ENCODE assay signal across 1 cellular context in the genomic region with DNA sequence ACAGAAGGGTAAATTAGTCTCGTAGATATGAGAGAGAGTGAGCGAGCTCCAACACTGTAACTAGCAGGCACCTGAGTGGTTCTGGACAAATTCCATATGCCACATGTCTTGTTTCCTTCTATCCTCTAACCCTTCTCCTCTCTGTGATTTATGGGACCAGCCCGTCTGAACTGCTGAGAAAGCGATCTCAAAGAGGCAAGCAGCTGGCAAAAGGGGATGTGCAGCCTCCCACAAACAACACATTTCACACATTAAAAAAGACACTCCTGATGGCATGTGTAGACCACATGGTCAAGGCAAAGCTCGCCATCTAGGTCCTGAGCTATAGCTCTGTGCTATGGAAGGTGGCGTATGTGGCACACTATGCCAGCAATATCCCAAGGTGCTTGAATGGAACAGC.
TF ChIP-seq lines count a peak whose summit lies in the region.

No MANE protein-coding gene starts in this region.

TF ChIP-seq in GM12878, 131 proteins besides CTCF, POLR2A, EP300 and RAD21 (continued from another document):
- TF ChIP-seq, protein P1, sequence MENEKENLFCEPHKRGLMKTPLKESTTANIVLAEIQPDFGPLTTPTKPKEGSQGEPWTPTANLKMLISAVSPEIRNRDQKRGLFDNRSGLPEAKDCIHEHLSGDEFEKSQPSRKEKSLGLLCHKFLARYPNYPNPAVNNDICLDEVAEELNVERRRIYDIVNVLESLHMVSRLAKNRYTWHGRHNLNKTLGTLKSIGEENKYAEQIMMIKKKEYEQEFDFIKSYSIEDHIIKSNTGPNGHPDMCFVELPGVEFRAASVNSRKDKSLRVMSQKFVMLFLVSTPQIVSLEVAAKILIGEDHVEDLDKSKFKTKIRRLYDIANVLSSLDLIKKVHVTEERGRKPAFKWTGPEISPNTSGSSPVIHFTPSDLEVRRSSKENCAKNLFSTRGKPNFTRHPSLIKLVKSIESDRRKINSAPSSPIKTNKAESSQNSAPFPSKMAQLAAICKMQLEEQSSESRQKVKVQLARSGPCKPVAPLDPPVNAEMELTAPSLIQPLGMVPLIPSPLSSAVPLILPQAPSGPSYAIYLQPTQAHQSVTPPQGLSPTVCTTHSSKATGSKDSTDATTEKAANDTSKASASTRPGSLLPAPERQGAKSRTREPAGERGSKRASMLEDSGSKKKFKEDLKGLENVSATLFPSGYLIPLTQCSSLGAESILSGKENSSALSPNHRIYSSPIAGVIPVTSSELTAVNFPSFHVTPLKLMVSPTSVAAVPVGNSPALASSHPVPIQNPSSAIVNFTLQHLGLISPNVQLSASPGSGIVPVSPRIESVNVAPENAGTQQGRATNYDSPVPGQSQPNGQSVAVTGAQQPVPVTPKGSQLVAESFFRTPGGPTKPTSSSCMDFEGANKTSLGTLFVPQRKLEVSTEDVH (IDR thresholded peaks at IDR 0.05; ENCODE audit: low read depth, partially characterized antibody) = no peak
- TF ChIP-seq, protein P2, sequence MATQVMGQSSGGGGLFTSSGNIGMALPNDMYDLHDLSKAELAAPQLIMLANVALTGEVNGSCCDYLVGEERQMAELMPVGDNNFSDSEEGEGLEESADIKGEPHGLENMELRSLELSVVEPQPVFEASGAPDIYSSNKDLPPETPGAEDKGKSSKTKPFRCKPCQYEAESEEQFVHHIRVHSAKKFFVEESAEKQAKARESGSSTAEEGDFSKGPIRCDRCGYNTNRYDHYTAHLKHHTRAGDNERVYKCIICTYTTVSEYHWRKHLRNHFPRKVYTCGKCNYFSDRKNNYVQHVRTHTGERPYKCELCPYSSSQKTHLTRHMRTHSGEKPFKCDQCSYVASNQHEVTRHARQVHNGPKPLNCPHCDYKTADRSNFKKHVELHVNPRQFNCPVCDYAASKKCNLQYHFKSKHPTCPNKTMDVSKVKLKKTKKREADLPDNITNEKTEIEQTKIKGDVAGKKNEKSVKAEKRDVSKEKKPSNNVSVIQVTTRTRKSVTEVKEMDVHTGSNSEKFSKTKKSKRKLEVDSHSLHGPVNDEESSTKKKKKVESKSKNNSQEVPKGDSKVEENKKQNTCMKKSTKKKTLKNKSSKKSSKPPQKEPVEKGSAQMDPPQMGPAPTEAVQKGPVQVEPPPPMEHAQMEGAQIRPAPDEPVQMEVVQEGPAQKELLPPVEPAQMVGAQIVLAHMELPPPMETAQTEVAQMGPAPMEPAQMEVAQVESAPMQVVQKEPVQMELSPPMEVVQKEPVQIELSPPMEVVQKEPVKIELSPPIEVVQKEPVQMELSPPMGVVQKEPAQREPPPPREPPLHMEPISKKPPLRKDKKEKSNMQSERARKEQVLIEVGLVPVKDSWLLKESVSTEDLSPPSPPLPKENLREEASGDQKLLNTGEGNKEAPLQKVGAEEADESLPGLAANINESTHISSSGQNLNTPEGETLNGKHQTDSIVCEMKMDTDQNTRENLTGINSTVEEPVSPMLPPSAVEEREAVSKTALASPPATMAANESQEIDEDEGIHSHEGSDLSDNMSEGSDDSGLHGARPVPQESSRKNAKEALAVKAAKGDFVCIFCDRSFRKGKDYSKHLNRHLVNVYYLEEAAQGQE (IDR thresholded peaks at IDR 0.05; ENCODE audit: low read depth, low read length) = no peak
- no peak for TF ChIP-seq ZZZ3 (IDR thresholded peaks at IDR 0.05; ENCODE audit: control insufficient read depth, insufficient read length, low read depth)
- no peak for TF ChIP-seq NBN (IDR thresholded peaks at IDR 0.05)
- TF ChIP-seq ETV6 (conservative IDR thresholded peaks at IDR 0.05 in 1 of 2, IDR thresholded peaks at IDR 0.05 in 1 of 2; ENCODE audit: borderline replicate concordance in 1 of 2, low read depth in 1 of 2) = no peak
- no peak for TF ChIP-seq ZNF622 (IDR thresholded peaks at IDR 0.05)
- TF ChIP-seq, protein P3, sequence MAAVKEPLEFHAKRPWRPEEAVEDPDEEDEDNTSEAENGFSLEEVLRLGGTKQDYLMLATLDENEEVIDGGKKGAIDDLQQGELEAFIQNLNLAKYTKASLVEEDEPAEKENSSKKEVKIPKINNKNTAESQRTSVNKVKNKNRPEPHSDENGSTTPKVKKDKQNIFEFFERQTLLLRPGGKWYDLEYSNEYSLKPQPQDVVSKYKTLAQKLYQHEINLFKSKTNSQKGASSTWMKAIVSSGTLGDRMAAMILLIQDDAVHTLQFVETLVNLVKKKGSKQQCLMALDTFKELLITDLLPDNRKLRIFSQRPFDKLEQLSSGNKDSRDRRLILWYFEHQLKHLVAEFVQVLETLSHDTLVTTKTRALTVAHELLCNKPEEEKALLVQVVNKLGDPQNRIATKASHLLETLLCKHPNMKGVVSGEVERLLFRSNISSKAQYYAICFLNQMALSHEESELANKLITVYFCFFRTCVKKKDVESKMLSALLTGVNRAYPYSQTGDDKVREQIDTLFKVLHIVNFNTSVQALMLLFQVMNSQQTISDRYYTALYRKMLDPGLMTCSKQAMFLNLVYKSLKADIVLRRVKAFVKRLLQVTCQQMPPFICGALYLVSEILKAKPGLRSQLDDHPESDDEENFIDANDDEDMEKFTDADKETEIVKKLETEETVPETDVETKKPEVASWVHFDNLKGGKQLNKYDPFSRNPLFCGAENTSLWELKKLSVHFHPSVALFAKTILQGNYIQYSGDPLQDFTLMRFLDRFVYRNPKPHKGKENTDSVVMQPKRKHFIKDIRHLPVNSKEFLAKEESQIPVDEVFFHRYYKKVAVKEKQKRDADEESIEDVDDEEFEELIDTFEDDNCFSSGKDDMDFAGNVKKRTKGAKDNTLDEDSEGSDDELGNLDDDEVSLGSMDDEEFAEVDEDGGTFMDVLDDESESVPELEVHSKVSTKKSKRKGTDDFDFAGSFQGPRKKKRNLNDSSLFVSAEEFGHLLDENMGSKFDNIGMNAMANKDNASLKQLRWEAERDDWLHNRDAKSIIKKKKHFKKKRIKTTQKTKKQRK (IDR thresholded peaks at IDR 0.05; ENCODE audit: low read depth, low read length) = no peak
- no peak for TF ChIP-seq HDGF (IDR thresholded peaks at IDR 0.05)
- TF ChIP-seq, protein P4, sequence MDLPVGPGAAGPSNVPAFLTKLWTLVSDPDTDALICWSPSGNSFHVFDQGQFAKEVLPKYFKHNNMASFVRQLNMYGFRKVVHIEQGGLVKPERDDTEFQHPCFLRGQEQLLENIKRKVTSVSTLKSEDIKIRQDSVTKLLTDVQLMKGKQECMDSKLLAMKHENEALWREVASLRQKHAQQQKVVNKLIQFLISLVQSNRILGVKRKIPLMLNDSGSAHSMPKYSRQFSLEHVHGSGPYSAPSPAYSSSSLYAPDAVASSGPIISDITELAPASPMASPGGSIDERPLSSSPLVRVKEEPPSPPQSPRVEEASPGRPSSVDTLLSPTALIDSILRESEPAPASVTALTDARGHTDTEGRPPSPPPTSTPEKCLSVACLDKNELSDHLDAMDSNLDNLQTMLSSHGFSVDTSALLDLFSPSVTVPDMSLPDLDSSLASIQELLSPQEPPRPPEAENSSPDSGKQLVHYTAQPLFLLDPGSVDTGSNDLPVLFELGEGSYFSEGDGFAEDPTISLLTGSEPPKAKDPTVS (IDR thresholded peaks at IDR 0.05; ENCODE audit: low read depth, low read length) = no peak
